ENCODE assay signal across 1 cellular context in the genomic region with DNA sequence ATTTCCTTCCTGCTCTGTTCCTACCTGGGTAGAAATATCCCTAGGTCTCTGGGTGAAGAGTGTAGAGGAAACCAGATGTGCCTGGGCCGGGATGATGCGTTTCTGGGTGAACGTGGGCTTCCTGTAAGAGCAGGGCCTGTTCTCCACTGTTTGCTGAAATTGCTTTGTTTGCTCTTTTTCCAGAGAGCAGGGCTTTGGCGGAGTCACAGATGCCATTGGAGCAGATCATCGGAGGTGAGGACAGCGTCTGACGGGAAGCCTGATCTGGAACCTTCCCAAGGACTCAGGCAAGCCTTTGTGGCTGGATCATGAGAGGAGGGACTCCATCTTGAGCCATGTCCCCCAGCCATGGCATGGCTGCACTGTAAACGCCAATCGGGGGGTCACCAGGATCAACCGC.
TF ChIP-seq lines count a peak whose summit lies in the region.

No MANE protein-coding gene starts in this region.

TF ChIP-seq in HepG2, 621 proteins besides CTCF, POLR2A, EP300 and RAD21 (continued from another document and continues in another):
- 0 out of 2 replicates have a peak, but pooled peaks have one; percentile 20 for TF ChIP-seq ZBTB25 (CRISPR knock-in tag; IDR thresholded peaks at IDR 0.05)
- peak; percentile 43; the same call in 1 of the 2 replicates for TF ChIP-seq HDAC2 (CRISPR knock-in tag; IDR thresholded peaks at IDR 0.05)
- TF ChIP-seq GABPB1 (CRISPR knock-in tag; IDR thresholded peaks at IDR 0.05) = 0 out of 2 replicates have a peak, but pooled peaks have one; percentile 9
- TF ChIP-seq ZNF557 (CRISPR knock-in tag; IDR thresholded peaks at IDR 0.05) = no peak
- TF ChIP-seq ZNF136 (CRISPR knock-in tag; IDR thresholded peaks at IDR 0.05; ENCODE audit: low read depth) = no peak
- no peak for TF ChIP-seq CHD2 (IDR thresholded peaks at IDR 0.05; ENCODE audit: low read depth, low read length)
- TF ChIP-seq HOXA5 (CRISPR knock-in tag; IDR thresholded peaks at IDR 0.05) = 0 out of 2 replicates have a peak, but pooled peaks have one; percentile 27
- TF ChIP-seq ATF6 (CRISPR knock-in tag; conservative IDR thresholded peaks at IDR 0.05) = no peak
- TF ChIP-seq ATRX (CRISPR knock-in tag; IDR thresholded peaks at IDR 0.05; ENCODE audit: borderline replicate concordance) = no peak
- TF ChIP-seq CEBPB (IDR thresholded peaks at IDR 0.05; ENCODE audit: borderline replicate concordance, low read depth, low read length) = no peak
- TF ChIP-seq CEBPZ (IDR thresholded peaks at IDR 0.05; ENCODE audit: low read length) = no peak
- no peak for TF ChIP-seq RFX5 (IDR thresholded peaks at IDR 0.05; ENCODE audit: low read depth, low read length)
- TF ChIP-seq ERF (CRISPR knock-in tag; IDR thresholded peaks at IDR 0.05) = no peak
- no peak for TF ChIP-seq SUZ12 (IDR thresholded peaks at IDR 0.05; ENCODE audit: low read depth, low read length)
- TF ChIP-seq DNMT1 (CRISPR knock-in tag; IDR thresholded peaks at IDR 0.05) = no peak
- TF ChIP-seq CBFB (CRISPR knock-in tag; IDR thresholded peaks at IDR 0.05) = no peak
- TF ChIP-seq CEBPG (CRISPR knock-in tag; IDR thresholded peaks at IDR 0.05) = 0 out of 2 replicates have a peak, but pooled peaks have one; percentile 7
- no peak; the same call in 1 of the 2 replicates for TF ChIP-seq TGIF2 (CRISPR knock-in tag; IDR thresholded peaks at IDR 0.05)
- TF ChIP-seq CCAR2 (optimal IDR thresholded peaks at IDR 0.05; ENCODE audit: low read depth, low read length) = no peak
- TF ChIP-seq, protein P1, sequence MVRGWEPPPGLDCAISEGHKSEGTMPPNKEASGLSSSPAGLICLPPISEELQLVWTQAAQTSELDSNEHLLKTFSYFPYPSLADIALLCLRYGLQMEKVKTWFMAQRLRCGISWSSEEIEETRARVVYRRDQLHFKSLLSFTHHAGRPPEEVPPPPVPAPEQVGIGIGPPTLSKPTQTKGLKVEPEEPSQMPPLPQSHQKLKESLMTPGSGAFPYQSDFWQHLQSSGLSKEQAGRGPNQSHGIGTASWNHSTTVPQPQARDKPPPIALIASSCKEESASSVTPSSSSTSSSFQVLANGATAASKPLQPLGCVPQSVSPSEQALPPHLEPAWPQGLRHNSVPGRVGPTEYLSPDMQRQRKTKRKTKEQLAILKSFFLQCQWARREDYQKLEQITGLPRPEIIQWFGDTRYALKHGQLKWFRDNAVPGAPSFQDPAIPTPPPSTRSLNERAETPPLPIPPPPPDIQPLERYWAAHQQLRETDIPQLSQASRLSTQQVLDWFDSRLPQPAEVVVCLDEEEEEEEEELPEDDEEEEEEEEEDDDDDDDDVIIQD (CRISPR knock-in tag; IDR thresholded peaks at IDR 0.05; ENCODE audit: low read depth) = peak; percentile 75; the same call in 1 of the 2 replicates
- TF ChIP-seq, protein P2, sequence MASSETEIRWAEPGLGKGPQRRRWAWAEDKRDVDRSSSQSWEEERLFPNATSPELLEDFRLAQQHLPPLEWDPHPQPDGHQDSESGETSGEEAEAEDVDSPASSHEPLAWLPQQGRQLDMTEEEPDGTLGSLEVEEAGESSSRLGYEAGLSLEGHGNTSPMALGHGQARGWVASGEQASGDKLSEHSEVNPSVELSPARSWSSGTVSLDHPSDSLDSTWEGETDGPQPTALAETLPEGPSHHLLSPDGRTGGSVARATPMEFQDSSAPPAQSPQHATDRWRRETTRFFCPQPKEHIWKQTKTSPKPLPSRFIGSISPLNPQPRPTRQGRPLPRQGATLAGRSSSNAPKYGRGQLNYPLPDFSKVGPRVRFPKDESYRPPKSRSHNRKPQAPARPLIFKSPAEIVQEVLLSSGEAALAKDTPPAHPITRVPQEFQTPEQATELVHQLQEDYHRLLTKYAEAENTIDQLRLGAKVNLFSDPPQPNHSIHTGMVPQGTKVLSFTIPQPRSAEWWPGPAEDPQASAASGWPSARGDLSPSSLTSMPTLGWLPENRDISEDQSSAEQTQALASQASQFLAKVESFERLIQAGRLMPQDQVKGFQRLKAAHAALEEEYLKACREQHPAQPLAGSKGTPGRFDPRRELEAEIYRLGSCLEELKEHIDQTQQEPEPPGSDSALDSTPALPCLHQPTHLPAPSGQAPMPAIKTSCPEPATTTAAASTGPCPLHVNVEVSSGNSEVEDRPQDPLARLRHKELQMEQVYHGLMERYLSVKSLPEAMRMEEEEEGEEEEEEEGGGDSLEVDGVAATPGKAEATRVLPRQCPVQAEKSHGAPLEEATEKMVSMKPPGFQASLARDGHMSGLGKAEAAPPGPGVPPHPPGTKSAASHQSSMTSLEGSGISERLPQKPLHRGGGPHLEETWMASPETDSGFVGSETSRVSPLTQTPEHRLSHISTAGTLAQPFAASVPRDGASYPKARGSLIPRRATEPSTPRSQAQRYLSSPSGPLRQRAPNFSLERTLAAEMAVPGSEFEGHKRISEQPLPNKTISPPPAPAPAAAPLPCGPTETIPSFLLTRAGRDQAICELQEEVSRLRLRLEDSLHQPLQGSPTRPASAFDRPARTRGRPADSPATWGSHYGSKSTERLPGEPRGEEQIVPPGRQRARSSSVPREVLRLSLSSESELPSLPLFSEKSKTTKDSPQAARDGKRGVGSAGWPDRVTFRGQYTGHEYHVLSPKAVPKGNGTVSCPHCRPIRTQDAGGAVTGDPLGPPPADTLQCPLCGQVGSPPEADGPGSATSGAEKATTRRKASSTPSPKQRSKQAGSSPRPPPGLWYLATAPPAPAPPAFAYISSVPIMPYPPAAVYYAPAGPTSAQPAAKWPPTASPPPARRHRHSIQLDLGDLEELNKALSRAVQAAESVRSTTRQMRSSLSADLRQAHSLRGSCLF (CRISPR knock-in tag; IDR thresholded peaks at IDR 0.05; ENCODE audit: borderline replicate concordance) = no peak
- TF ChIP-seq MAFK (conservative IDR thresholded peaks at IDR 0.05 in 1 of 2, IDR thresholded peaks at IDR 0.05 in 1 of 2; ENCODE audit: low read length in 2 of 2) = peak; percentile 79 to 83
- no peak for TF ChIP-seq SOX13 (IDR thresholded peaks at IDR 0.05)
- TF ChIP-seq SOX13 (CRISPR knock-in tag; conservative IDR thresholded peaks at IDR 0.05 in 1 of 2, IDR thresholded peaks at IDR 0.05 in 1 of 2) = peak in 1 of 2 experiments; percentile 43; a peak in 1 of 4 replicates
- peak; percentile 79 for TF ChIP-seq ZNF687 (CRISPR knock-in tag; IDR thresholded peaks at IDR 0.05)
- peak; percentile 95 for TF ChIP-seq ZBTB38 (CRISPR knock-in tag; IDR thresholded peaks at IDR 0.05)
- TF ChIP-seq, protein P3, sequence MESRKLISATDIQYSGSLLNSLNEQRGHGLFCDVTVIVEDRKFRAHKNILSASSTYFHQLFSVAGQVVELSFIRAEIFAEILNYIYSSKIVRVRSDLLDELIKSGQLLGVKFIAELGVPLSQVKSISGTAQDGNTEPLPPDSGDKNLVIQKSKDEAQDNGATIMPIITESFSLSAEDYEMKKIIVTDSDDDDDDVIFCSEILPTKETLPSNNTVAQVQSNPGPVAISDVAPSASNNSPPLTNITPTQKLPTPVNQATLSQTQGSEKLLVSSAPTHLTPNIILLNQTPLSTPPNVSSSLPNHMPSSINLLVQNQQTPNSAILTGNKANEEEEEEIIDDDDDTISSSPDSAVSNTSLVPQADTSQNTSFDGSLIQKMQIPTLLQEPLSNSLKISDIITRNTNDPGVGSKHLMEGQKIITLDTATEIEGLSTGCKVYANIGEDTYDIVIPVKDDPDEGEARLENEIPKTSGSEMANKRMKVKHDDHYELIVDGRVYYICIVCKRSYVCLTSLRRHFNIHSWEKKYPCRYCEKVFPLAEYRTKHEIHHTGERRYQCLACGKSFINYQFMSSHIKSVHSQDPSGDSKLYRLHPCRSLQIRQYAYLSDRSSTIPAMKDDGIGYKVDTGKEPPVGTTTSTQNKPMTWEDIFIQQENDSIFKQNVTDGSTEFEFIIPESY (CRISPR knock-in tag; IDR thresholded peaks at IDR 0.05) = peak; percentile 97
- TF ChIP-seq NFE2L2 (IDR thresholded peaks at IDR 0.05; ENCODE audit: low read length) = no peak
- TF ChIP-seq GTF3A (CRISPR knock-in tag; conservative IDR thresholded peaks at IDR 0.05) = no peak
- peak; percentile 62 for TF ChIP-seq SALL1 (CRISPR knock-in tag; IDR thresholded peaks at IDR 0.05)
- TF ChIP-seq GRHL1 (CRISPR knock-in tag; conservative IDR thresholded peaks at IDR 0.05) = no peak
